ENCODE assay signal across 13 cellular contexts in genomic region chr1:200867018-200867811, GRCh38. TPM values are rescaled to one million over a fixed set of nuclear protein-coding genes. Genes with fewer than 3 reads are reported as not detected.
DNase-seq lines count a peak whose midpoint lies in the region; ATAC-seq lines count a peak whose summit lies in the region.
"Had no signal": no experiment of that assay in that cellular context is flagged by ENCODE, and none has a peak within 500 bp of the region (broad histone marks: within the 10 kb centered on the region; RNA-seq: fewer than 3 reads in every experiment).

No MANE protein-coding gene starts in this region.

- H3K36me3 ChIP-seq in MG63 (peaks cover 6% of the 10 kb centered on the region), aorta (ENCODE audit: control insufficient read depth in 1 of 2, insufficient read depth in 2 of 2, low read length in 1 of 2) (peaks cover 0 to 3% of the 10 kb centered on the region in 2 donors)
- H3K36me3 ChIP-seq: transverse colon had no signal

- DNase-seq in NCI-H69 (lab: John Stamatoyannopoulos, UW) (peak; percentile 26), right cardiac atrium (no peak), MG63 (no peak), posterior vena cava (ENCODE audit: low spot score) (no peak), aorta (no peak), NCI-H2227 (lab: John Stamatoyannopoulos, UW; ENCODE audit: unreplicated experiment) (no peak)
- DNase-seq: cerebellar nuclear complex, SIG-M5 had no signal

- ATAC-seq in GM18520 (IDR thresholded peaks at IDR 0.05; ENCODE audit: unreplicated experiment) (peak; percentile 5), HG02571 (IDR thresholded peaks at IDR 0.05; ENCODE audit: unreplicated experiment) (peak; percentile 4), right cardiac atrium (peak; percentile 23 to 55), aorta (ENCODE audit: low FRiP score) (no peak)

- no peak overlapping the region for H3K4me3 ChIP-seq in right cardiac atrium (ENCODE audit: low read length)
- H3K4me3 ChIP-seq in MG63: no peak overlapping the region
- no peak overlapping the region for H3K4me3 ChIP-seq in aorta (ENCODE audit: low read length in 2 of 2)
- H3K4me3 ChIP-seq: hepatocyte, transverse colon had no signal

- H3K4me1 ChIP-seq in right cardiac atrium (ENCODE audit: control insufficient read depth, insufficient read depth, low read length): no peaks in the 10 kb centered on the region
- no peaks in the 10 kb centered on the region for H3K4me1 ChIP-seq in aorta (ENCODE audit: control insufficient read depth in 1 of 2, insufficient read depth in 2 of 2, low read length in 2 of 2)
- H3K4me1 ChIP-seq: transverse colon had no signal

- H3K27ac ChIP-seq in right cardiac atrium (ENCODE audit: low read length) (no peak overlapping the region), aorta (ENCODE audit: low read depth in 1 of 2, low read length in 2 of 2) (no peak overlapping the region)
- H3K27ac ChIP-seq: hepatocyte, transverse colon had no signal

- intact Hi-C loops in right cardiac atrium (cut with DNase I): no loop called here
- intact Hi-C loops in posterior vena cava (cut with DNase I): no loop called here
- intact Hi-C loops in aorta (cut with DNase I): no loop called here

- H3K9me3 ChIP-seq in right cardiac atrium (ENCODE audit: control insufficient read depth, low read length) (no peaks in the 10 kb centered on the region), MG63 (no peaks in the 10 kb centered on the region), aorta (ENCODE audit: control insufficient read depth, low read length) (no peaks in the 10 kb centered on the region)
- H3K9me3 ChIP-seq: transverse colon had no signal

- 37% methylated on average over 11 of the region's 11 CpGs for WGBS in right cardiac atrium
- WGBS in aorta, 2 donors: 39 to 43% methylated on average over 11 of the region's 11 CpGs

- H3K27me3 ChIP-seq in right cardiac atrium (ENCODE audit: control insufficient read depth, insufficient read depth) (no peaks in the 10 kb centered on the region), MG63 (no peaks in the 10 kb centered on the region), aorta (ENCODE audit: control insufficient read depth in 1 of 2, insufficient read depth in 2 of 2, low read length in 1 of 2) (no peaks in the 10 kb centered on the region)
- H3K27me3 ChIP-seq: hepatocyte had no signal

RNA-seq across cellular contexts. Expression of gene GPR25, which starts 5.6 kb away (rescaled TPM):
- total RNA-seq in right cardiac atrium: not detected
- not detected for polyA plus RNA-seq in right cardiac atrium
- total RNA-seq in MG63 (2014; rRNA removed; shearing (Covaris generic); ENCODE audit: low replicate concordance): not detected in 2 replicates
- total RNA-seq in posterior vena cava: not detected
- not detected for total RNA-seq in aorta
- polyA plus RNA-seq in aorta: not detected
- total RNA-seq: hepatocyte, LHCN-M2 had no signal
- polyA plus RNA-seq: hepatocyte had no signal

RNA-seq across cellular contexts. Expression of gene INAVA, which starts 27.5 kb away (rescaled TPM):
- total RNA-seq in right cardiac atrium (not detected), posterior vena cava (under 1 TPM; 0.29 to 0.51 TPM), aorta (under 1 TPM; 0.36 to 0.45 TPM)
- polyA plus RNA-seq in right cardiac atrium (not detected), aorta (10 to 100 TPM in 1 of 2 donors, under 1 TPM in 1; 0.46 to 23.3 TPM)
- total RNA-seq in MG63 (2014; rRNA removed; shearing (Covaris generic); ENCODE audit: low replicate concordance): not detected in 2 replicates
